8 cellular contexts compared by ENCODE assay signal in genomic region chr12:15882055-15882971, GRCh38. TPM values are rescaled to one million over a fixed set of nuclear protein-coding genes. Genes with fewer than 3 reads are reported as not detected.
DNase-seq lines count a peak whose midpoint lies in the region; ATAC-seq and TF ChIP-seq lines count a peak whose summit lies in the region.

A gene with protein sequence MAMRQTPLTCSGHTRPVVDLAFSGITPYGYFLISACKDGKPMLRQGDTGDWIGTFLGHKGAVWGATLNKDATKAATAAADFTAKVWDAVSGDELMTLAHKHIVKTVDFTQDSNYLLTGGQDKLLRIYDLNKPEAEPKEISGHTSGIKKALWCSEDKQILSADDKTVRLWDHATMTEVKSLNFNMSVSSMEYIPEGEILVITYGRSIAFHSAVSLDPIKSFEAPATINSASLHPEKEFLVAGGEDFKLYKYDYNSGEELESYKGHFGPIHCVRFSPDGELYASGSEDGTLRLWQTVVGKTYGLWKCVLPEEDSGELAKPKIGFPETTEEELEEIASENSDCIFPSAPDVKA (plus strand): TSS chr12:15882387. CDS start chr12:15882708, 321 bp downstream.

- TF ChIP-seq CTCF in VCaP (conservative IDR thresholded peaks at IDR 0.05) (no peak), breast epithelium (IDR thresholded peaks at IDR 0.05) (no peak)

- peak within 1 kb of the TSS; percentile 88 for H3K4me3 ChIP-seq in ACC112 (ENCODE audit: low read depth, low read length)
- H3K4me3 ChIP-seq in breast epithelium = peak within 1 kb of the TSS; percentile 71 to 87 (median 78)
- peak within 1 kb of the TSS; percentile 93 for H3K4me3 ChIP-seq in iPS-18c (ENCODE audit: insufficient read depth, low read depth, low read length)
- H3K4me3 ChIP-seq in skin epidermis = peak within 1 kb of the TSS; percentile 59 to 96 (median 73)

- H3K27ac ChIP-seq in ACC112 (ENCODE audit: low read depth, low read length) = peak within 1 kb of the TSS; percentile 87
- H3K27ac ChIP-seq in VCaP = peak within 1 kb of the TSS; percentile 96
- peak within 1 kb of the TSS; percentile 97 to 98 for H3K27ac ChIP-seq in breast epithelium
- H3K27ac ChIP-seq in skin epidermis = peak within 1 kb of the TSS; percentile 89 to 97 (median 96)

- intact Hi-C loops in breast epithelium (cut with DNase I; ENCODE audit: low total_unique reads) = no loop called here

- peak within 1 kb of the TSS; percentile 49 for H2AFZ ChIP-seq in ACC112 (ENCODE audit: low read length, unreplicated experiment)

- H3K4me1 ChIP-seq in ACC112 (ENCODE audit: control insufficient read depth, insufficient read depth, low read length, unreplicated experiment) = peaks cover 35% of the 10 kb centered on the region
- peaks cover 3 to 5% of the 10 kb centered on the region in 2 donors for H3K4me1 ChIP-seq in breast epithelium

- DNase-seq in NCI-H2196 treated with DMSO at 0.1 percent for 48 hours (lab: John Stamatoyannopoulos, UW; ENCODE audit: unreplicated experiment) = peak; percentile 62
- DNase-seq in breast epithelium (ENCODE audit: low spot score in 2 of 2) = peak; percentile 96

- H3K9me3 ChIP-seq in breast epithelium (no peaks in the 10 kb centered on the region), iPS-18c (ENCODE audit: control insufficient read depth, insufficient read depth, low read length) (peaks cover 3% of the 10 kb centered on the region)

- peak; percentile 98 for ATAC-seq in GM18870 (IDR thresholded peaks at IDR 0.05; ENCODE audit: unreplicated experiment)
- ATAC-seq in HG03135 (IDR thresholded peaks at IDR 0.05; ENCODE audit: unreplicated experiment) = peak; percentile 97

- peaks cover 15% of the 10 kb centered on the region for H3K36me3 ChIP-seq in ACC112 (ENCODE audit: insufficient read depth, low read length)
- no peaks in the 10 kb centered on the region for H3K36me3 ChIP-seq in breast epithelium

- H3K79me2 ChIP-seq in ACC112 (ENCODE audit: control insufficient read depth, insufficient read depth, low read length, unreplicated experiment) = peaks cover 48% of the 10 kb centered on the region

- TF ChIP-seq POLR2A in breast epithelium (IDR thresholded peaks at IDR 0.05) = peak; percentile 98

- no peaks in the 10 kb centered on the region for H3K27me3 ChIP-seq in ACC112 (ENCODE audit: insufficient read depth, low read length)
- H3K27me3 ChIP-seq in breast epithelium = no peaks in the 10 kb centered on the region

RNA-seq across cellular contexts. Expression of the gene that starts here (rescaled TPM):
- 10 to 100 TPM; 50.1 to 60.0 (median 50.8) TPM for total RNA-seq in breast epithelium

Comparison
In these comparisons a context has a peak if more than half of its experiments do, and no peak if none do; other contexts are left out.
1. Peak in every context shown above with its lines: DNase-seq, ATAC-seq, H3K4me3 ChIP-seq and H3K27ac ChIP-seq.